In the genomic region with DNA sequence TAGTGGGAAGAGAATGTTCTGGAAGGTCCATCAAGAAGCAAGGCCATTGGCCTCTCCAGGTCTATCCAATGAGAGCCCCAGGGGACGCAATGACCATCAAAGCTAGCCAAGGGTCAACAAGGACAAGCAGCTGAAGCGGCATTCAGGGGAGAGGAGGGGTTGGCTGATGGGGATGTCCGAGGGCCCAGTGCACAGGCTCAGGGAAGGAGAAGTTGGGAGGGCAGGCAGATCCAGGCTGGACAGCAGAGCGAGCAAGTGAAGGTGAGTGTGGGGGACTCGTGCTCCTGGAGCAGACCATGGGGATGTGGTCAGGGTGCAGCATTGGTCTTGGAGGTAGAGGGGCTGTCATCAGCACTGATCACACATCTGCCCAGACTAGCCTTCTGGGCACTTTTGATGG, we compare ENCODE assay signal across 20 cellular contexts.
"Had no signal": no experiment of that assay in that cellular context is flagged by ENCODE, and none has a peak within 500 bp of the region (broad histone marks: within the 10 kb centered on the region; RNA-seq: fewer than 3 reads in every experiment).

No MANE protein-coding gene starts in this region.

- H3K4me3 ChIP-seq: colonic mucosa, dorsolateral prefrontal cortex, esophagus squamous epithelium, gastrocnemius medialis, heart right ventricle, left lung, lower lobe of right lung had no signal

- H3K27ac ChIP-seq: colonic mucosa, dorsolateral prefrontal cortex, esophagus squamous epithelium, gastrocnemius medialis, heart right ventricle, left lung, lower lobe of right lung had no signal

- ATAC-seq: gastrocnemius medialis; heart right ventricle; left cardiac atrium; left lung; left ventricle myocardium superior; lower lobe of right lung; naive thymus-derived CD4-positive, alpha-beta T cell had no signal

- H3K9me3 ChIP-seq: colonic mucosa, esophagus squamous epithelium, gastrocnemius medialis, heart right ventricle, left lung, lower lobe of right lung had no signal

- H3K27me3 ChIP-seq: colonic mucosa, gastrocnemius medialis, left lung had no signal

- DNase-seq: colonic mucosa; dermis blood vessel endothelial cell; dorsolateral prefrontal cortex; effector CD4-positive, alpha-beta T cell; effector memory CD4-positive, alpha-beta T cell; esophagus squamous epithelium; foreskin fibroblast; foreskin melanocyte; gastrocnemius medialis; glutamatergic neuron; heart right ventricle; hippocampal formation; left cardiac atrium; lower lobe of right lung; mammary epithelial cell; mesendoderm; midbrain; naive thymus-derived CD4-positive, alpha-beta T cell had no signal

- H3K4me1 ChIP-seq: colonic mucosa, esophagus squamous epithelium, gastrocnemius medialis, heart right ventricle, left lung, lower lobe of right lung had no signal

- H3K36me3 ChIP-seq: colonic mucosa, esophagus squamous epithelium, gastrocnemius medialis, heart right ventricle, left lung, lower lobe of right lung had no signal
